Comparison of ENCODE assay signal across 15 cellular contexts in the genomic region with DNA sequence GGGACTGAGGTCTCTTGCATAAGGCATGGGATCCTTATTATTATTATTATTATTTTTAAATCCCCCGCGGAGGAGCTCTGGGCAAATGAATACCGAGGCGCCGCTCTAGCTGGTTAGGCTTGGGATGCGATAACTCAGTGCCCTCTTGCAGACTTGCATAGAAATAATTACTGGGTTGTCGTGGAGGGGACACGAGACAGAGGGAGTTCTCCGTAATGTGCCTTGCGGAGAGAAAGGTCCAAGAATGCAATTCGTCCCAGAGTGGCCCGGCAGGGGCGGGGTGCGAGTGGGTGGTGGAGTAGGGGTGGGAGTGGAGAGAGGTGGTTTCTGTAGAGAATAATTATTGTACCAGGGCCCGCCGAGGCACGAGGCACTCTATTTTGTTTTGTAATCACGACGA. TPM values are rescaled to one million over a fixed set of nuclear protein-coding genes. Genes with fewer than 3 reads are reported as not detected.
DNase-seq lines count a peak whose midpoint lies in the region; ATAC-seq and TF ChIP-seq lines count a peak whose summit lies in the region.
"Had no signal": no experiment of that assay in that cellular context is flagged by ENCODE, and none has a peak within 500 bp of the region (broad histone marks: within the 10 kb centered on the region; RNA-seq: fewer than 3 reads in every experiment).

No MANE protein-coding gene starts in this region.

- no peaks in the 10 kb centered on the region for H3K79me2 ChIP-seq in smooth muscle cell (ENCODE audit: low read depth)

- H3K9ac ChIP-seq in smooth muscle cell (ENCODE audit: low read depth): no peak overlapping the region

- DNase-seq in activated CD4-positive, alpha-beta memory T cell treated with anti-CD3 and anti-CD28 coated beads, Interleukin-2, amount 10 ng/mL, durations not matched to agents 7 days and 5 days: no peak
- no peak for DNase-seq in activated CD4-positive, alpha-beta memory T cell treated with anti-CD3 and anti-CD28 coated beads for 36 hours
- no peak for DNase-seq in HFF-Myc (ENCODE audit: extremely low read depth, low read depth)
- no peak for DNase-seq in fibroblast of mammary gland (ENCODE audit: low read depth)
- DNase-seq in smooth muscle cell (lab: John Stamatoyannopoulos, UW; ENCODE audit: unreplicated experiment): no peak
- DNase-seq in NCI-H82 (lab: John Stamatoyannopoulos, UW): no peak
- no peak for DNase-seq in SIG-M5 treated with dmso at 0.1 percent for 504 hours (lab: John Stamatoyannopoulos, UW; ENCODE audit: unreplicated experiment)
- DNase-seq: adrenal gland; Calu3; foreskin keratinocyte; SHP77 treated with DMSO at 0.1 percent for 48 hours; stimulated activated CD4-positive, alpha-beta T cell treated with anti-CD3 and anti-CD28 coated beads, Interleukin-4, amount 100 ng/mL, for 24 hours; stimulated activated naive CD4-positive, alpha-beta T cell treated with Interleukin-2 at 50 U/mL for 16 hours had no signal

- no peaks in the 10 kb centered on the region for H3K36me3 ChIP-seq in smooth muscle cell (ENCODE audit: low read depth)
- H3K36me3 ChIP-seq: adrenal gland had no signal

- 4% methylated on average over 19 of the region's 19 CpGs for WGBS in smooth muscle cell (ENCODE audit: low lambda C conversion rate)

- H3K4me1 ChIP-seq in smooth muscle cell (ENCODE audit: low read depth): peaks cover 15% of the 10 kb centered on the region
- H3K4me1 ChIP-seq: adrenal gland, foreskin keratinocyte had no signal

- no peak overlapping the region for H2AFZ ChIP-seq in smooth muscle cell (ENCODE audit: low read depth)

- ATAC-seq in GM19463 (IDR thresholded peaks at IDR 0.05; ENCODE audit: unreplicated experiment): no peak
- ATAC-seq: foreskin keratinocyte had no signal

- CTCF ChIA-PET in activated CD4-positive, alpha-beta memory T cell treated with anti-CD3 and anti-CD28 coated beads, Interleukin-2, amount 10 ng/mL, durations not matched to agents 7 days and 5 days (lab: Charles Lee): no interaction called here
- CTCF ChIA-PET in activated CD4-positive, alpha-beta memory T cell treated with anti-CD3 and anti-CD28 coated beads for 36 hours (lab: Charles Lee): no interaction called here

- peak overlapping the region; percentile 88 for H3K4me3 ChIP-seq in HFF-Myc (replicated peaks; ENCODE audit: low read depth, low read length)
- peak overlapping the region; percentile 65 for H3K4me3 ChIP-seq in fibroblast of mammary gland (ENCODE audit: control insufficient read depth, low read depth, low read length)
- peak overlapping the region; percentile 46 for H3K4me3 ChIP-seq in smooth muscle cell

- H3K4me2 ChIP-seq in smooth muscle cell: peak overlapping the region; percentile 83

- H4K20me1 ChIP-seq in smooth muscle cell (ENCODE audit: low read depth): no peaks in the 10 kb centered on the region

- H3K4me3 Mint-ChIP-seq in activated CD4-positive, alpha-beta memory T cell treated with anti-CD3 and anti-CD28 coated beads, Interleukin-2, amount 10 ng/mL, durations not matched to agents 7 days and 5 days: no peak overlapping the region
- H3K4me3 Mint-ChIP-seq in activated CD4-positive, alpha-beta memory T cell treated with anti-CD3 and anti-CD28 coated beads for 36 hours: no peak overlapping the region

- peaks cover 100% of the 10 kb centered on the region for H3K27me3 ChIP-seq in smooth muscle cell (ENCODE audit: low read depth)

- POLR2A ChIA-PET in activated CD4-positive, alpha-beta memory T cell treated with anti-CD3 and anti-CD28 coated beads, Interleukin-2, amount 10 ng/mL, durations not matched to agents 7 days and 5 days (lab: Charles Lee): no interaction called here
- POLR2A ChIA-PET in activated CD4-positive, alpha-beta memory T cell treated with anti-CD3 and anti-CD28 coated beads for 36 hours (lab: Charles Lee): no interaction called here

- TF ChIP-seq CTCF in HFF-Myc (IDR thresholded peaks at IDR 0.05; ENCODE audit: low read depth, low read length, missing control alignments): no peak
- TF ChIP-seq CTCF in fibroblast of mammary gland (conservative IDR thresholded peaks at IDR 0.05; ENCODE audit: control insufficient read depth, insufficient read depth, low read depth, low read length): no peak
- TF ChIP-seq CTCF in smooth muscle cell (IDR thresholded peaks at IDR 0.05; ENCODE audit: borderline replicate concordance, insufficient read depth, poor library complexity, severe bottlenecking): no peak

- no peak overlapping the region for H3K27ac ChIP-seq in smooth muscle cell (ENCODE audit: low read depth)
- H3K27ac ChIP-seq: adrenal gland, foreskin keratinocyte had no signal

- H3K27ac Mint-ChIP-seq in activated CD4-positive, alpha-beta memory T cell treated with anti-CD3 and anti-CD28 coated beads, Interleukin-2, amount 10 ng/mL, durations not matched to agents 7 days and 5 days: peak overlapping the region; percentile 62
- no peak overlapping the region for H3K27ac Mint-ChIP-seq in activated CD4-positive, alpha-beta memory T cell treated with anti-CD3 and anti-CD28 coated beads for 36 hours

- H3K27me3 Mint-ChIP-seq in activated CD4-positive, alpha-beta memory T cell treated with anti-CD3 and anti-CD28 coated beads, Interleukin-2, amount 10 ng/mL, durations not matched to agents 7 days and 5 days: peaks cover 95% of the 10 kb centered on the region
- peaks cover 81% of the 10 kb centered on the region for H3K27me3 Mint-ChIP-seq in activated CD4-positive, alpha-beta memory T cell treated with anti-CD3 and anti-CD28 coated beads for 36 hours

- intact Hi-C loops in activated CD4-positive, alpha-beta memory T cell treated with anti-CD3 and anti-CD28 coated beads for 36 hours (cut with micrococcal nuclease): loop anchor here (5.0 kb wide), 2 partner anchors 259 to 936 kb away; a partner anchor contains a TSS

- no peaks in the 10 kb centered on the region for H3K9me3 ChIP-seq in smooth muscle cell (replicated peaks; ENCODE audit: low read depth)
- H3K9me3 ChIP-seq: adrenal gland had no signal

- peaks cover 7% of the 10 kb centered on the region for H3K4me1 Mint-ChIP-seq in activated CD4-positive, alpha-beta memory T cell treated with anti-CD3 and anti-CD28 coated beads, Interleukin-2, amount 10 ng/mL, durations not matched to agents 7 days and 5 days
- peaks cover 15% of the 10 kb centered on the region for H3K4me1 Mint-ChIP-seq in activated CD4-positive, alpha-beta memory T cell treated with anti-CD3 and anti-CD28 coated beads for 36 hours (ENCODE audit: low read depth)

- H3K9me3 Mint-ChIP-seq in activated CD4-positive, alpha-beta memory T cell treated with anti-CD3 and anti-CD28 coated beads, Interleukin-2, amount 10 ng/mL, durations not matched to agents 7 days and 5 days: no peaks in the 10 kb centered on the region
- no peaks in the 10 kb centered on the region for H3K9me3 Mint-ChIP-seq in activated CD4-positive, alpha-beta memory T cell treated with anti-CD3 and anti-CD28 coated beads for 36 hours

- no peaks in the 10 kb centered on the region for H3F3A ChIP-seq in smooth muscle cell (ENCODE audit: low read depth)

- peaks cover 4% of the 10 kb centered on the region for H3K36me3 Mint-ChIP-seq in activated CD4-positive, alpha-beta memory T cell treated with anti-CD3 and anti-CD28 coated beads, Interleukin-2, amount 10 ng/mL, durations not matched to agents 7 days and 5 days (ENCODE audit: low read depth)
- no peaks in the 10 kb centered on the region for H3K36me3 Mint-ChIP-seq in activated CD4-positive, alpha-beta memory T cell treated with anti-CD3 and anti-CD28 coated beads for 36 hours

RNA-seq across cellular contexts. Expression of a gene that starts 2.5 kb away (rescaled TPM):
- total RNA-seq in activated CD4-positive, alpha-beta memory T cell treated with anti-CD3 and anti-CD28 coated beads, Interleukin-2, amount 10 ng/mL, durations not matched to agents 7 days and 5 days: not detected
- not detected for total RNA-seq in activated CD4-positive, alpha-beta memory T cell treated with anti-CD3 and anti-CD28 coated beads for 36 hours
- total RNA-seq in smooth muscle cell: not detected in 2 replicates
- 0.05 TPM in 1 of 2 replicates, not detected in the other for polyA plus RNA-seq in smooth muscle cell
- total RNA-seq: Calu3, foreskin keratinocyte, myocyte had no signal
- polyA plus RNA-seq: foreskin keratinocyte had no signal
